In genomic region chr4:101987623-101988243, GRCh38 we compare ENCODE assay signal across 12 cellular contexts.
A peak's percentile ranks its signal among the peaks of the same experiment; 100 is the strongest.
DNase-seq lines count a peak whose midpoint lies in the region; ATAC-seq lines count a peak whose summit lies in the region.
"Had no signal": no experiment of that assay in that cellular context is flagged by ENCODE, and none has a peak within 500 bp of the region (broad histone marks: within the 10 kb centered on the region; RNA-seq: fewer than 3 reads in every experiment).

No MANE protein-coding gene starts in this region.

- intact Hi-C loops in left colon (cut with DNase I, micrococcal nuclease) (no loop called here), left ventricle myocardium superior (cut with micrococcal nuclease) (no loop called here)

- no peak overlapping the region for H3K27ac Mint-ChIP-seq in effector memory CD8-positive, alpha-beta T cell
- H3K27ac Mint-ChIP-seq: activated CD4-positive, alpha-beta memory T cell treated with anti-CD3 and anti-CD28 coated beads for 36 hours; activated naive CD8-positive, alpha-beta T cell treated with anti-CD3 and anti-CD28 coated beads for 36 hours had no signal

- no peaks in the 10 kb centered on the region for H3K4me1 Mint-ChIP-seq in effector memory CD8-positive, alpha-beta T cell (ENCODE audit: low read depth in 2 of 2)
- H3K4me1 Mint-ChIP-seq: activated naive CD8-positive, alpha-beta T cell treated with anti-CD3 and anti-CD28 coated beads for 36 hours had no signal

- DNase-seq in kidney tubule cell (ENCODE audit: low spot score) = peak; percentile 6
- DNase-seq in COLO668 (lab: John Stamatoyannopoulos, UW; ENCODE audit: unreplicated experiment) = no peak
- no peak for DNase-seq in effector memory CD8-positive, alpha-beta T cell
- DNase-seq in left colon = no peak
- DNase-seq in left ventricle myocardium superior = no peak
- DNase-seq: activated CD4-positive, alpha-beta memory T cell treated with anti-CD3 and anti-CD28 coated beads for 36 hours; activated naive CD8-positive, alpha-beta T cell treated with anti-CD3 and anti-CD28 coated beads for 36 hours; heart left ventricle had no signal

- peak; percentile 74 for ATAC-seq in GM18873 (IDR thresholded peaks at IDR 0.05; ENCODE audit: low FRiP score, unreplicated experiment)
- ATAC-seq in GM21737 (IDR thresholded peaks at IDR 0.05; ENCODE audit: unreplicated experiment) = peak; percentile 94
- peak; percentile 95 for ATAC-seq in HG03159 (IDR thresholded peaks at IDR 0.05; ENCODE audit: unreplicated experiment)
- ATAC-seq in effector memory CD8-positive, alpha-beta T cell (replicated peaks) = no peak
- ATAC-seq in left colon = no peak
- no peak for ATAC-seq in left ventricle myocardium superior
- ATAC-seq: heart left ventricle, SK-N-SH treated with all-trans-retinoic acid at 6 μM for 48 hours had no signal

- H3K27me3 Mint-ChIP-seq in effector memory CD8-positive, alpha-beta T cell = no peaks in the 10 kb centered on the region
- H3K27me3 Mint-ChIP-seq: activated CD4-positive, alpha-beta memory T cell treated with anti-CD3 and anti-CD28 coated beads for 36 hours; activated naive CD8-positive, alpha-beta T cell treated with anti-CD3 and anti-CD28 coated beads for 36 hours had no signal

- no peaks in the 10 kb centered on the region for H3K36me3 Mint-ChIP-seq in effector memory CD8-positive, alpha-beta T cell (ENCODE audit: insufficient read depth)
- H3K36me3 Mint-ChIP-seq: activated CD4-positive, alpha-beta memory T cell treated with anti-CD3 and anti-CD28 coated beads for 36 hours; activated naive CD8-positive, alpha-beta T cell treated with anti-CD3 and anti-CD28 coated beads for 36 hours had no signal

- H3K9me3 Mint-ChIP-seq in effector memory CD8-positive, alpha-beta T cell = no peaks in the 10 kb centered on the region
- H3K9me3 Mint-ChIP-seq: activated CD4-positive, alpha-beta memory T cell treated with anti-CD3 and anti-CD28 coated beads for 36 hours; activated naive CD8-positive, alpha-beta T cell treated with anti-CD3 and anti-CD28 coated beads for 36 hours had no signal

- H3K4me3 Mint-ChIP-seq in effector memory CD8-positive, alpha-beta T cell = no peak overlapping the region
- H3K4me3 Mint-ChIP-seq: activated CD4-positive, alpha-beta memory T cell treated with anti-CD3 and anti-CD28 coated beads for 36 hours; activated naive CD8-positive, alpha-beta T cell treated with anti-CD3 and anti-CD28 coated beads for 36 hours had no signal

Comparison
In these comparisons a context has a peak if more than half of its experiments do, and no peak if none do; other contexts are left out.
1. ATAC-seq: peak in GM18873 (single experiment), GM21737 (single experiment) and HG03159 (single experiment); none in effector memory CD8-positive, alpha-beta T cell (single experiment), left colon (single experiment) and left ventricle myocardium superior (single experiment).